In the genomic region with DNA sequence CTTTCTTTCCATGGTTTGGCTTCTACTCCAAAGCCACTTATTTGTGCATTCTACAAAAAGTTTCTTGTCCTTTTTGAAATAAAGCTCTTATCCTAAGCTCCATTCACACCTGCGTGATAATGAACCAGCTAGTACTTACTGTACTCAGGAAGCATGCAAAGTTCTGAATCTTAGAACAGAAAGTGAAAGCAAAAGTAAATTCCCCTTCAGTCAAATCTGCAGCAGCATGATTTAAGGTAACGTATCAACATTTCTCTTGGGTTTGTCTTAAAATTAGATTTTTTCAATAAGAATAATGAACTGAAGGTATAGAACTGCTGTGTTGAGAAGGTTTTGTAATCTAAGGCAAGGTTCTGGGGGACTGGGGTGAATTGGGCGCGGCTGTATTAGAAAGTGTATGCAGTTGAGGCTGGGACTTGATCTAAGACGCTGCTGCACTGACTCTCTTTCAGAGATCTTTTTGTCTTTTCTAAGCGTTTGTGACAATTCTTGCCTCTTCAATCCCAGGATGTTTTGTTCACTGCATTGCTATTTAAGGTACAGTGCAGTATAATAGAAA, we compare ENCODE assay signal across 8 cellular contexts. TPM values are rescaled to one million over a fixed set of nuclear protein-coding genes. Genes with fewer than 3 reads are reported as not detected.
A peak's percentile ranks its signal among the peaks of the same experiment; 100 is the strongest.
DNase-seq lines count a peak whose midpoint lies in the region; ATAC-seq lines count a peak whose summit lies in the region.

A gene with protein sequence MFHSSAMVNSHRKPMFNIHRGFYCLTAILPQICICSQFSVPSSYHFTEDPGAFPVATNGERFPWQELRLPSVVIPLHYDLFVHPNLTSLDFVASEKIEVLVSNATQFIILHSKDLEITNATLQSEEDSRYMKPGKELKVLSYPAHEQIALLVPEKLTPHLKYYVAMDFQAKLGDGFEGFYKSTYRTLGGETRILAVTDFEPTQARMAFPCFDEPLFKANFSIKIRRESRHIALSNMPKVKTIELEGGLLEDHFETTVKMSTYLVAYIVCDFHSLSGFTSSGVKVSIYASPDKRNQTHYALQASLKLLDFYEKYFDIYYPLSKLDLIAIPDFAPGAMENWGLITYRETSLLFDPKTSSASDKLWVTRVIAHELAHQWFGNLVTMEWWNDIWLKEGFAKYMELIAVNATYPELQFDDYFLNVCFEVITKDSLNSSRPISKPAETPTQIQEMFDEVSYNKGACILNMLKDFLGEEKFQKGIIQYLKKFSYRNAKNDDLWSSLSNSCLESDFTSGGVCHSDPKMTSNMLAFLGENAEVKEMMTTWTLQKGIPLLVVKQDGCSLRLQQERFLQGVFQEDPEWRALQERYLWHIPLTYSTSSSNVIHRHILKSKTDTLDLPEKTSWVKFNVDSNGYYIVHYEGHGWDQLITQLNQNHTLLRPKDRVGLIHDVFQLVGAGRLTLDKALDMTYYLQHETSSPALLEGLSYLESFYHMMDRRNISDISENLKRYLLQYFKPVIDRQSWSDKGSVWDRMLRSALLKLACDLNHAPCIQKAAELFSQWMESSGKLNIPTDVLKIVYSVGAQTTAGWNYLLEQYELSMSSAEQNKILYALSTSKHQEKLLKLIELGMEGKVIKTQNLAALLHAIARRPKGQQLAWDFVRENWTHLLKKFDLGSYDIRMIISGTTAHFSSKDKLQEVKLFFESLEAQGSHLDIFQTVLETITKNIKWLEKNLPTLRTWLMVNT (plus strand): TSS at position 209 of the 559 bp plus-strand sequence. CDS start 3,186 bp downstream, outside the sequence.

- ATAC-seq in GM19468 (IDR thresholded peaks at IDR 0.05; ENCODE audit: extremely low read depth, unreplicated experiment) (peak; percentile 52), HG03571 (IDR thresholded peaks at IDR 0.05; ENCODE audit: unreplicated experiment) (peak; percentile 39), aorta (ENCODE audit: low FRiP score) (peak; percentile 65)

- peak within 1 kb of the TSS; percentile 42 to 58 for H3K9ac ChIP-seq in mucosa of rectum (ENCODE audit: low read depth in 1 of 2, low read length in 2 of 2)

- DNase-seq in DMS79 (lab: John Stamatoyannopoulos, UW) (peak; percentile 13), SKM-1 (lab: John Stamatoyannopoulos, UW; ENCODE audit: unreplicated experiment) (peak; percentile 23), aorta (no peak)
- DNase-seq in effector memory CD4-positive, alpha-beta T cell: no peak
- DNase-seq in activated effector memory CD4-positive, alpha-beta T cell treated with anti-CD3 and anti-CD28 coated beads, Interleukin-2, amount 50 U/mL, for 16 hours: no peak

- peak within 1 kb of the TSS; percentile 78 for H3K27ac ChIP-seq in effector memory CD4-positive, alpha-beta T cell (ENCODE audit: insufficient read depth, low read length, poor library complexity, severe bottlenecking)
- H3K27ac ChIP-seq in mucosa of rectum (ENCODE audit: low read depth in 2 of 2, low read length in 2 of 2): peak within 1 kb of the TSS; percentile 54 to 72
- peak within 1 kb of the TSS in 1 of 2 donors; percentile 25 for H3K27ac ChIP-seq in aorta (ENCODE audit: low read depth in 1 of 2, low read length in 2 of 2)

- intact Hi-C loops in aorta (cut with DNase I): loop anchor here (5.0 to 10.0 kb wide), 2 partner anchors 56 to 118 kb away; no protein-coding TSS in a partner anchor

- H3K4me1 ChIP-seq in effector memory CD4-positive, alpha-beta T cell (ENCODE audit: control insufficient read depth, insufficient read depth, low read length, poor library complexity, severe bottlenecking): peaks cover 31% of the 10 kb centered on the region
- H3K4me1 ChIP-seq in mucosa of rectum (ENCODE audit: control insufficient read depth in 2 of 2, insufficient read depth in 2 of 2, low read length in 2 of 2) (peaks cover 7% of the 10 kb centered on the region in 2 donors), aorta (ENCODE audit: control insufficient read depth in 1 of 2, insufficient read depth in 2 of 2, low read length in 2 of 2) (no peaks in the 10 kb centered on the region)

- peaks cover 5% of the 10 kb centered on the region for H3K36me3 ChIP-seq in effector memory CD4-positive, alpha-beta T cell (ENCODE audit: control insufficient read depth, insufficient read depth, low read length)
- H3K36me3 ChIP-seq in mucosa of rectum (ENCODE audit: control insufficient read depth in 2 of 2, insufficient read depth in 2 of 2, low read length in 2 of 2) (no peaks in the 10 kb centered on the region), aorta (ENCODE audit: control insufficient read depth in 1 of 2, insufficient read depth in 2 of 2, low read length in 1 of 2) (peaks cover 0 to 4% of the 10 kb centered on the region in 2 donors)

- H3K9me3 ChIP-seq in effector memory CD4-positive, alpha-beta T cell (ENCODE audit: control insufficient read depth, low read length): no peaks in the 10 kb centered on the region
- H3K9me3 ChIP-seq in mucosa of rectum (ENCODE audit: control insufficient read depth in 2 of 2, low read length in 2 of 2) (no peaks in the 10 kb centered on the region), aorta (ENCODE audit: control insufficient read depth, low read length) (no peaks in the 10 kb centered on the region)

- WGBS in aorta, 2 donors: 2% methylated on average over 6 of the region's 6 CpGs

- peak within 1 kb of the TSS; percentile 69 for H3K4me3 ChIP-seq in effector memory CD4-positive, alpha-beta T cell (ENCODE audit: insufficient read depth, low read depth, low read length, poor library complexity, severe bottlenecking)
- peak within 1 kb of the TSS; percentile 82 to 85 for H3K4me3 ChIP-seq in mucosa of rectum (ENCODE audit: low read length in 2 of 2)
- peak within 1 kb of the TSS; percentile 96 to 99 for H3K4me3 ChIP-seq in aorta (ENCODE audit: low read length in 2 of 2)

- no peaks in the 10 kb centered on the region for H3K27me3 ChIP-seq in effector memory CD4-positive, alpha-beta T cell (replicated peaks; ENCODE audit: control insufficient read depth, insufficient read depth, low read length, poor library complexity, severe bottlenecking)
- H3K27me3 ChIP-seq in mucosa of rectum (ENCODE audit: control insufficient read depth in 2 of 2, insufficient read depth in 2 of 2, low read length in 2 of 2) (no peaks in the 10 kb centered on the region), aorta (ENCODE audit: control insufficient read depth in 1 of 2, insufficient read depth in 2 of 2, low read length in 1 of 2) (no peaks in the 10 kb centered on the region)

RNA-seq across cellular contexts. Expression of the gene that starts here (rescaled TPM):
- total RNA-seq in aorta: 10 to 100 TPM; 10.8 to 24.2 TPM
- 1 to 10 TPM in 1 of 2 donors, under 1 TPM in 1; 0.63 to 1.0 TPM for polyA plus RNA-seq in aorta

Comparison
In these comparisons a context has a peak if more than half of its experiments do, and no peak if none do; other contexts are left out.
1. DNase-seq: peak in DMS79 (single experiment) and SKM-1 (single experiment); none in effector memory CD4-positive, alpha-beta T cell (0 of 3), aorta (0 of 2) and activated effector memory CD4-positive, alpha-beta T cell treated with anti-CD3 and anti-CD28 coated beads, Interleukin-2, amount 50 U/mL, for 16 hours (single experiment).
2. Peak in every context shown above with its lines, with median percentiles within 50 percentile points of each other: ATAC-seq and H3K4me3 ChIP-seq.